ENCODE assay signal across 27 cellular contexts in the genomic region with DNA sequence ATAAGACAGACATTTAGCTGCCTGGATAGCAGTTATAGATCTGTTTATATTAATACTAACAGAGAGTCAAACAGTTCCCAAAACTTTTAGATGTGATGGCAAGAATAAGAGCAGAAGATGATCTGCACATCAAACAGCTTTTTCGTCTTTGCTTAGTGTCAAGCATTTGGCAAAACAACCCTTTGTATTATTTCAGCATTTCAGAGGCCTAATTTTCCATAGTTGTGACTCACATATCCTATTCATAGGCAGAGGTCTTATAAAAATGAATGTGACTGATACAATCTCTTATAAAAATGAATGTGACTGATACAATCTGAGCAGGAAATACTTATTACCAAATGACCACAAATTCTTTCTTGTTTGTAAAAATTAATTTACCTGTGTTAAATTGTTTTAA.
"Had no signal": no experiment of that assay in that cellular context is flagged by ENCODE, and none has a peak within 500 bp of the region (broad histone marks: within the 10 kb centered on the region; RNA-seq: fewer than 3 reads in every experiment).

No MANE protein-coding gene starts in this region.

- H3K4me3 ChIP-seq: ascending aorta, esophagus muscularis mucosa, gastroesophageal sphincter, heart right ventricle had no signal

- H3K27me3 ChIP-seq: ascending aorta, esophagus muscularis mucosa, foreskin keratinocyte, gastroesophageal sphincter, heart right ventricle had no signal

- DNase-seq: activated CD4-positive, alpha-beta memory T cell treated with anti-CD3 and anti-CD28 coated beads for 36 hours; activated CD4-positive, alpha-beta T cell treated with anti-CD3 and anti-CD28 coated beads for 36 hours; activated CD4-positive, alpha-beta T cell treated with anti-CD3 and anti-CD28 coated beads, Interleukin-2, amount 10 ng/mL, durations not matched to agents 24 days and 14 days; activated CD4-positive, CD25-positive, alpha-beta regulatory T cell; activated CD4-positive, CD25-positive, alpha-beta regulatory T cell treated with anti-CD3 and anti-CD28 coated beads, Interleukin-2, amount 50 U/mL, for 72 hours; activated CD8-positive, alpha-beta memory T cell treated with anti-CD3 and anti-CD28 coated beads, Interleukin-2, amount 10 ng/mL, durations not matched to agents 7 days and 5 days; activated CD8-positive, alpha-beta memory T cell treated with anti-CD3 and anti-CD28 coated beads, Interleukin-2, amount 50 U/mL, for 4 hours; activated CD8-positive, alpha-beta T cell treated with anti-CD3 and anti-CD28 coated beads, Interleukin-2, amount 10 ng/mL, durations not matched to agents 7 days and 5 days; activated effector memory CD4-positive, alpha-beta T cell treated with anti-CD3 and anti-CD28 coated beads, Interleukin-2, amount 50 U/mL, for 16 hours; activated naive CD4-positive, alpha-beta T cell treated with anti-CD3 and anti-CD28 coated beads for 36 hours; activated naive CD8-positive, alpha-beta T cell treated with anti-CD3 and anti-CD28 coated beads for 36 hours; activated naive CD8-positive, alpha-beta T cell treated with anti-CD3 and anti-CD28 coated beads, Interleukin-2, amount 50 U/mL, for 24 hours; activated T-cell treated with anti-CD3 and anti-CD28 coated beads, Interleukin-2, amount 50 U/mL, for 1 hour; activated T-cell treated with anti-CD3 and anti-CD28 coated beads, Interleukin-2, amount 50 U/mL, for 48 hours; cortex of kidney; dermis blood vessel endothelial cell; effector CD4-positive, alpha-beta T cell; effector memory CD8-positive, alpha-beta T cell; erythroblast; foreskin keratinocyte; heart right ventricle; T-helper 1 cell; T-helper 17 cell; T1000 had no signal

- H3K9me3 ChIP-seq: ascending aorta, esophagus muscularis mucosa, gastroesophageal sphincter, heart right ventricle had no signal

- H3K27ac ChIP-seq: ascending aorta, esophagus muscularis mucosa, foreskin keratinocyte, gastroesophageal sphincter, heart right ventricle had no signal

- ATAC-seq: activated CD4-positive, alpha-beta T cell treated with anti-CD3 and anti-CD28 coated beads for 36 hours; activated CD8-positive, alpha-beta memory T cell treated with anti-CD3 and anti-CD28 coated beads, Interleukin-2, amount 10 ng/mL, durations not matched to agents 7 days and 5 days; activated CD8-positive, alpha-beta T cell treated with anti-CD3 and anti-CD28 coated beads, Interleukin-2, amount 10 ng/mL, durations not matched to agents 7 days and 5 days; activated naive CD8-positive, alpha-beta T cell treated with anti-CD3 and anti-CD28 coated beads, Interleukin-2, amount 50 U/mL, for 24 hours; effector memory CD8-positive, alpha-beta T cell; foreskin keratinocyte; gastroesophageal sphincter; heart right ventricle; T-helper 17 cell had no signal

- H3K4me1 ChIP-seq: ascending aorta, foreskin keratinocyte had no signal

- H3K36me3 ChIP-seq: ascending aorta, esophagus muscularis mucosa, gastroesophageal sphincter, heart right ventricle had no signal
